ENCODE assay signal across 8 cellular contexts in the genomic region with DNA sequence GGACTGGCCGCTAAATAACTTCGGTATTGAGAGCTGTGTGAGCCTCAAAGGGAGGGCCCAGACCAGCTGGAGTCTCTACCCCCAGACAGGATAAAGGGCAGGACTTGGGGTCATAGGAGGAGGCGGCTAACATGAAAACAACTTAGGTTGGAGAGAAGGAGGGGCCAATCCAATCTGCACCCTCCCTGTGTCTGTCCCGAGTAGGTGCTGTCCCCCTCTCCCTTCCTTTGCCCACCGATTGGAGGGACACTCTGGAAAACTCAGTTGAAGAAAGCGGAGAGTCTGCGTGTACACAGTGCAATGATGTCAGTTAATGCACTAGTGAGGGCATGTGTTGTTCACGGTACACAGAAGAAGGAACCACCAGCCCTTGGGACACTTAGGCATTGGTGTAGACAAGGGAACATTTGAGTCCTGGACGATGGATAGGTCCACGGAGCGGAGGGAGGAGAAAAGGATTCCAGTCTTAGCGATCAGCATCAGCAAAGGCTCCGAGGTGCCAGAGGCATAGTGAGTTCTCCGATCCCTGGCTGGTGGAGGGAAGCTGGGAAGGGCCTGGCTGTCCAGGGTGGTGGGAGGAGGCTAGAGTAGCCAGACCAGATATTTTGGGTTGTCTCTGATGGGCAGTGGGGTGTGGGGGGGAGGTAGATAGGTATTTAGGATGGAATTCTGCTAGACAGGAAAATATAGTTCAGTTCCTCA. TPM values are rescaled to one million over a fixed set of nuclear protein-coding genes. Genes with fewer than 3 reads are reported as not detected.
A peak's percentile ranks its signal among the peaks of the same experiment; 100 is the strongest.
DNase-seq lines count a peak whose midpoint lies in the region; ATAC-seq and TF ChIP-seq lines count a peak whose summit lies in the region.

No MANE protein-coding gene starts in this region.

- peak; percentile 0 to 5 for ATAC-seq in left cardiac atrium
- no peak for ATAC-seq in GM19397 (IDR thresholded peaks at IDR 0.05; ENCODE audit: unreplicated experiment)

- intact Hi-C loops in left cardiac atrium (cut with DNase I) = no loop called here
- intact Hi-C loops in lower leg skin (cut with DNase I; ENCODE audit: low total_unique reads) = no loop called here

- H3K4me1 ChIP-seq in GM23248 (ENCODE audit: insufficient read depth) = 0 out of 2 replicates have a peak, but pooled peaks cover 9% of the 10 kb centered on the region
- H3K4me1 ChIP-seq in smooth muscle cell (ENCODE audit: low read depth) = peaks cover 24% of the 10 kb centered on the region

- no peaks in the 10 kb centered on the region for H3K36me3 ChIP-seq in GM23248 (ENCODE audit: low read depth)
- H3K36me3 ChIP-seq in smooth muscle cell (ENCODE audit: low read depth) = no peaks in the 10 kb centered on the region

- H3K9me3 ChIP-seq in GM23248 (ENCODE audit: low read depth) (no peaks in the 10 kb centered on the region), smooth muscle cell (replicated peaks; ENCODE audit: low read depth) (no peaks in the 10 kb centered on the region)

- in situ Hi-C loops in GM23248 (cut with MboI) = loop anchor here (25.0 kb wide), 1 partner anchor 209 kb away; a partner anchor contains a TSS

- TF ChIP-seq POLR2A in lower leg skin (IDR thresholded peaks at IDR 0.05) = no peak

- DNase-seq in GM23248 = peak; percentile 57
- no peak for DNase-seq in left cardiac atrium
- DNase-seq in smooth muscle cell (lab: John Stamatoyannopoulos, UW; ENCODE audit: unreplicated experiment) = no peak
- DNase-seq in lower leg skin (ENCODE audit: low spot score in 2 of 2) = no peak
- DNase-seq in NCI-H345 (lab: John Stamatoyannopoulos, UW) = no peak
- no peak for DNase-seq in ecto neural progenitor cell (ENCODE audit: low spot score)

- H2AFZ ChIP-seq in GM23248 = peak overlapping the region; percentile 77
- peak overlapping the region; percentile 20 for H2AFZ ChIP-seq in smooth muscle cell (ENCODE audit: low read depth)

- H3K79me2 ChIP-seq in GM23248 (ENCODE audit: insufficient read depth) = no peaks in the 10 kb centered on the region
- no peaks in the 10 kb centered on the region for H3K79me2 ChIP-seq in smooth muscle cell (ENCODE audit: low read depth)

- H3F3A ChIP-seq in GM23248 (ENCODE audit: insufficient read depth) (peaks cover 26% of the 10 kb centered on the region), smooth muscle cell (ENCODE audit: low read depth) (peaks cover 7% of the 10 kb centered on the region)

- H3K27me3 ChIP-seq in GM23248 (replicated peaks; ENCODE audit: insufficient read depth) (no peaks in the 10 kb centered on the region), smooth muscle cell (ENCODE audit: low read depth) (peaks cover 15% of the 10 kb centered on the region)

- H3K27ac ChIP-seq in GM23248 = peak overlapping the region; percentile 86
- peak overlapping the region; percentile 72 for H3K27ac ChIP-seq in smooth muscle cell (ENCODE audit: low read depth)

- WGBS in GM23248 (ENCODE audit: low coverage in 1 of 2, low lambda C conversion rate in 2 of 2, missing lambda C conversion rate in 2 of 2), 2 experiments = 28 to 29% methylated on average over 14 of the region's 14 CpGs
- 32% methylated on average over 14 of the region's 14 CpGs for WGBS in smooth muscle cell (ENCODE audit: low lambda C conversion rate)
- 29 to 31% methylated on average over 14 of the region's 14 CpGs for WGBS in lower leg skin, 2 donors

- H3K4me3 ChIP-seq in GM23248 = peak overlapping the region; percentile 74
- H3K4me3 ChIP-seq in WI38 (ENCODE audit: low read depth, low read length) = peak overlapping the region; percentile 53
- H3K4me3 ChIP-seq in smooth muscle cell = peak overlapping the region; percentile 55
- H3K4me3 ChIP-seq in lower leg skin (ENCODE audit: low read depth, poor library complexity, severe bottlenecking) = no peak overlapping the region

- H3K4me2 ChIP-seq in GM23248 (ENCODE audit: unreplicated experiment) (peak overlapping the region; percentile 87), smooth muscle cell (peak overlapping the region; percentile 87)

- peak overlapping the region; percentile 86 for H3K9ac ChIP-seq in GM23248
- H3K9ac ChIP-seq in smooth muscle cell (ENCODE audit: low read depth) = peak overlapping the region; percentile 83

- H3K9me2 ChIP-seq in GM23248 (ENCODE audit: insufficient read depth) = no peaks in the 10 kb centered on the region

- no peaks in the 10 kb centered on the region for H4K20me1 ChIP-seq in GM23248 (ENCODE audit: insufficient read depth)
- peaks cover 9% of the 10 kb centered on the region for H4K20me1 ChIP-seq in smooth muscle cell (ENCODE audit: low read depth)

- TF ChIP-seq CTCF in WI38 (IDR thresholded peaks at IDR 0.05; ENCODE audit: low read depth, low read length) (no peak), smooth muscle cell (IDR thresholded peaks at IDR 0.05; ENCODE audit: borderline replicate concordance, insufficient read depth, poor library complexity, severe bottlenecking) (no peak), lower leg skin (IDR thresholded peaks at IDR 0.05) (no peak)

RNA-seq across cellular contexts. Expression of a gene that starts 0.8 kb away (rescaled TPM):
- total RNA-seq in GM23248 (2014; rRNA removed; shearing (Covaris generic)) = 31.0 and 51.1 TPM in 2 replicates
- 20.3 TPM in 2 replicates for polyA plus RNA-seq in GM23248 (2016; fragmentation: Nextera tagmentation; extraction: Ambion mirVana)
- 10 to 100 TPM; 58.6 to 80.5 TPM for total RNA-seq in left cardiac atrium
- 13.9 and 33.0 TPM in 2 replicates for total RNA-seq in smooth muscle cell
- 36.4 and 47.8 TPM in 2 replicates for polyA plus RNA-seq in smooth muscle cell
- total RNA-seq in lower leg skin = 100 to 1,000 TPM in 2 of 4 donors, 10 to 100 TPM in 2; 84.3 to 139 (median 115) TPM

RNA-seq across cellular contexts. Expression of a gene that starts 6.6 kb away (rescaled TPM):
- 6.4 and 10.8 TPM in 2 replicates for total RNA-seq in GM23248 (2014; rRNA removed; shearing (Covaris generic))
- 1.8 and 3.0 TPM in 2 replicates for polyA plus RNA-seq in GM23248 (2016; fragmentation: Nextera tagmentation; extraction: Ambion mirVana)
- total RNA-seq in left cardiac atrium = 10 to 100 TPM; 24.3 to 48.1 TPM
- 2.9 and 6.1 TPM in 2 replicates for total RNA-seq in smooth muscle cell
- 2.9 and 3.9 TPM in 2 replicates for polyA plus RNA-seq in smooth muscle cell
- total RNA-seq in lower leg skin = 100 to 1,000 TPM in 1 of 4 donors, 10 to 100 TPM in 3; 48.3 to 131 (median 64.7) TPM

RNA-seq across cellular contexts. Expression of a gene that starts 11.3 kb away (rescaled TPM):
- 22.5 and 24.0 TPM in 2 replicates for total RNA-seq in GM23248 (2014; rRNA removed; shearing (Covaris generic))
- polyA plus RNA-seq in GM23248 (2016; fragmentation: Nextera tagmentation; extraction: Ambion mirVana) (9.8 and 10.3 TPM in 2 replicates), smooth muscle cell (12.0 and 13.5 TPM in 2 replicates)
- total RNA-seq in left cardiac atrium (1 to 10 TPM; 8.0 to 8.5 TPM), smooth muscle cell (1.9 and 7.7 TPM in 2 replicates), lower leg skin (10 to 100 TPM; 47.3 to 97.8 (median 67.9) TPM)

RNA-seq across cellular contexts. Expression of a gene that starts 11.4 kb away (rescaled TPM):
- 44.6 and 46.2 TPM in 2 replicates for total RNA-seq in GM23248 (2014; rRNA removed; shearing (Covaris generic))
- 25.9 and 28.1 TPM in 2 replicates for polyA plus RNA-seq in GM23248 (2016; fragmentation: Nextera tagmentation; extraction: Ambion mirVana)
- 10 to 100 TPM; 10.6 to 11.1 TPM for total RNA-seq in left cardiac atrium
- 11.8 and 12.5 TPM in 2 replicates for total RNA-seq in smooth muscle cell
- 27.2 and 35.4 TPM in 2 replicates for polyA plus RNA-seq in smooth muscle cell
- 10 to 100 TPM; 46.3 to 51.0 (median 49.4) TPM for total RNA-seq in lower leg skin

RNA-seq across cellular contexts. Expression of a gene that starts 12.7 kb away (rescaled TPM):
- 6.4 and 19.0 TPM in 2 replicates for total RNA-seq in GM23248 (2014; rRNA removed; shearing (Covaris generic))
- polyA plus RNA-seq in GM23248 (2016; fragmentation: Nextera tagmentation; extraction: Ambion mirVana) (3.4 and 3.8 TPM in 2 replicates), smooth muscle cell (24.7 and 28.5 TPM in 2 replicates)
- total RNA-seq in left cardiac atrium (10 to 100 TPM; 16.8 to 18.1 TPM), smooth muscle cell (24.0 and 31.8 TPM in 2 replicates), lower leg skin (1 to 10 TPM; 5.1 to 8.9 (median 7.3) TPM)
